ENCODE assay signal across 34 cellular contexts in the genomic region with DNA sequence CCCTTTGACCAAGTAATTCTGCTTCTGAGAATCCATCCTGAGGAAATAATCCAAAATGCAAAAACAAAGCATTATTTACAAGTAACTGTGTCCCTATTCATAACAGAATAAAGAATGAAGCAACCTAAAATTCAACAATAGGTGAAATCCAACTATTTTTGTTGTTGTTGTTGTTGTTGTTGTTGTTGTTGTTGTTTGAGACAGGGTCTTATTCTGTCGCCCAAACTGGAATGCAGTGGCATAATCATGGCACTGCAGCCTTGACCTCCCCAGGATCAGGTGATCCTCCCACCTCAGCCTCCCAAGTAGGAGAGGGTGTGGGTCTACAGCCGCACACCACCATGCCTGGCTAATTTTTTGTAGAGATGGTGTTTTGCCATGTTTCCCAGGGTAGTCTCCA.
DNase-seq lines count a peak whose midpoint lies in the region; ATAC-seq, FAIRE-seq and TF ChIP-seq lines count a peak whose summit lies in the region.
"Had no signal": no experiment of that assay in that cellular context is flagged by ENCODE, and none has a peak within 500 bp of the region (broad histone marks: within the 10 kb centered on the region; RNA-seq: fewer than 3 reads in every experiment).

No MANE protein-coding gene starts in this region.

- H2AK5ac ChIP-seq in mesendoderm (ENCODE audit: low read length): no peak overlapping the region

- H3K79me1 ChIP-seq in mesendoderm (ENCODE audit: low read length): no peaks in the 10 kb centered on the region

- no peaks in the 10 kb centered on the region for H3K4me1 ChIP-seq in HepG2 (ENCODE audit: insufficient read depth, low read length)
- H3K4me1 ChIP-seq in right lobe of liver: no peaks in the 10 kb centered on the region
- H3K4me1 ChIP-seq in BLaER1 treated with 17β-estradiol and CSF1 and Interleukin-3, amounts not matched to agents 10 nM and 100 nM: peaks cover 0 to 11% (median 6%) of the 10 kb centered on the region in 10 experiments; a peak in 6 of 20 replicates
- peaks cover 0 to 3% (median 0%) of the 10 kb centered on the region in 4 donors for H3K4me1 ChIP-seq in sigmoid colon
- no peaks in the 10 kb centered on the region for H3K4me1 ChIP-seq in mesendoderm (ENCODE audit: control insufficient read depth, low read depth, low read length)
- H3K4me1 ChIP-seq: A549, BE2C, BLaER1, Caco-2 had no signal

- FAIRE-seq in HepG2 (lab: Jason Lieb, UNC) (no peak), urothelium cell line (lab: Jason Lieb, UNC) (peak; percentile 42)
- FAIRE-seq: A204.1, A549, D721Med had no signal

- TF ChIP-seq CTCF in HepG2 (CRISPR knock-in tag; IDR thresholded peaks at IDR 0.05): no peak
- no peak for TF ChIP-seq CTCF in right lobe of liver (IDR thresholded peaks at IDR 0.05)
- TF ChIP-seq CTCF in sigmoid colon (IDR thresholded peaks at IDR 0.05): no peak

- H4K5ac ChIP-seq in mesendoderm (ENCODE audit: low read length): no peak overlapping the region

- no peak overlapping the region for H2BK15ac ChIP-seq in mesendoderm (replicated peaks; ENCODE audit: low read depth)

- peaks cover 0 to 4% of the 10 kb centered on the region in 2 experiments; a peak in 2 of 5 replicates for H3K27me3 ChIP-seq in HepG2 (ENCODE audit: control insufficient read depth in 1 of 2, insufficient read depth in 2 of 2, low read length in 2 of 2)
- no peaks in the 10 kb centered on the region for H3K27me3 ChIP-seq in right lobe of liver
- no peaks in the 10 kb centered on the region for H3K27me3 ChIP-seq in BLaER1 treated with 17β-estradiol and CSF1 and Interleukin-3, amounts not matched to agents 10 nM and 100 nM
- H3K27me3 ChIP-seq in sigmoid colon: no peaks in the 10 kb centered on the region
- no peaks in the 10 kb centered on the region for H3K27me3 ChIP-seq in mesendoderm (ENCODE audit: insufficient read depth, low read length, poor library complexity)
- H3K27me3 ChIP-seq: BE2C, BLaER1 had no signal

- no peaks in the 10 kb centered on the region for H4K20me1 ChIP-seq in HepG2 (ENCODE audit: insufficient read depth, low read length)
- no peaks in the 10 kb centered on the region for H4K20me1 ChIP-seq in BLaER1 treated with 17β-estradiol and CSF1 and Interleukin-3, amounts not matched to agents 10 nM and 100 nM
- H4K20me1 ChIP-seq: BLaER1 had no signal

- H3K9me3 ChIP-seq in HepG2 (ENCODE audit: low read length) (no peaks in the 10 kb centered on the region), right lobe of liver (no peaks in the 10 kb centered on the region), sigmoid colon (no peaks in the 10 kb centered on the region)
- no peaks in the 10 kb centered on the region for H3K9me3 ChIP-seq in BLaER1 treated with 17β-estradiol and CSF1 and Interleukin-3, amounts not matched to agents 10 nM and 100 nM (replicated peaks in 1 of 11)
- H3K9me3 ChIP-seq: A549, BE2C, BLaER1, Caco-2 had no signal

- TF ChIP-seq POLR2A in HepG2 (IDR thresholded peaks at IDR 0.05; ENCODE audit: insufficient read depth in 1 of 2, low read depth in 2 of 2, low read length in 2 of 2) (no peak), right lobe of liver (IDR thresholded peaks at IDR 0.05) (no peak), sigmoid colon (IDR thresholded peaks at IDR 0.05) (no peak)

- ATAC-seq in HepG2 (no peak), right lobe of liver (no peak), HG03469 (IDR thresholded peaks at IDR 0.05; ENCODE audit: unreplicated experiment) (no peak)
- ATAC-seq: A549; CD8-positive, alpha-beta T cell had no signal

- H3K18ac ChIP-seq in mesendoderm (ENCODE audit: low read length): no peak overlapping the region

- CTCF ChIA-PET in HepG2 (lab: Yijun Ruan, JAX; ENCODE audit: low intra/inter-chr PET ratio, low total read pairs): no interaction called here

- no peak overlapping the region for H4K8ac ChIP-seq in mesendoderm (ENCODE audit: low read depth, low read length)

- H3K56ac ChIP-seq in mesendoderm (ENCODE audit: low read length): no peak overlapping the region

- intact Hi-C loops in HepG2 (cut with micrococcal nuclease; ENCODE audit: unreplicated experiment) (no loop called here), right lobe of liver (cut with DNase I) (no loop called here), sigmoid colon (cut with DNase I) (no loop called here)

- H3K4me3 ChIP-seq in HepG2 (replicated peaks in 1 of 3; ENCODE audit: insufficient read depth in 1 of 3, low read depth in 2 of 3, low read length in 3 of 3) (no peak overlapping the region), right lobe of liver (no peak overlapping the region), sigmoid colon (no peak overlapping the region), mesendoderm (ENCODE audit: low read length) (no peak overlapping the region)
- H3K4me3 ChIP-seq in BLaER1 treated with 17β-estradiol and CSF1 and Interleukin-3, amounts not matched to agents 10 nM and 100 nM: no peak overlapping the region
- H3K4me3 ChIP-seq: A549, BLaER1 had no signal

- H3K27ac ChIP-seq in HepG2 (ENCODE audit: extremely low read length, insufficient read depth, low read length) (no peak overlapping the region), right lobe of liver (no peak overlapping the region), sigmoid colon (no peak overlapping the region), mesendoderm (ENCODE audit: low read depth, low read length) (no peak overlapping the region)
- H3K27ac ChIP-seq in BLaER1 treated with 17β-estradiol and CSF1 and Interleukin-3, amounts not matched to agents 10 nM and 100 nM: no peak overlapping the region
- H3K27ac ChIP-seq: 22Rv1, A549, BLaER1, C4-2B had no signal

- no peaks in the 10 kb centered on the region for H3K36me3 ChIP-seq in HepG2 (replicated peaks in 1 of 2; ENCODE audit: control insufficient read depth in 1 of 2, insufficient read depth in 2 of 2, low read length in 2 of 2)
- H3K36me3 ChIP-seq in right lobe of liver: no peaks in the 10 kb centered on the region
- H3K36me3 ChIP-seq in BLaER1 treated with 17β-estradiol and CSF1 and Interleukin-3, amounts not matched to agents 10 nM and 100 nM: no peaks in the 10 kb centered on the region
- H3K36me3 ChIP-seq in sigmoid colon: no peaks in the 10 kb centered on the region
- no peaks in the 10 kb centered on the region for H3K36me3 ChIP-seq in mesendoderm (ENCODE audit: control insufficient read depth, insufficient read depth, low read length)
- H3K36me3 ChIP-seq: BE2C, BLaER1 had no signal

- no peak for TF ChIP-seq EP300 in HepG2 (IDR thresholded peaks at IDR 0.05; ENCODE audit: low read depth in 2 of 2, low read length in 2 of 2)
- no peak for TF ChIP-seq EP300 in HepG2 (CRISPR knock-in tag; IDR thresholded peaks at IDR 0.05; ENCODE audit: borderline replicate concordance)
- TF ChIP-seq EP300 in sigmoid colon (IDR thresholded peaks at IDR 0.05): no peak

- WGBS in HepG2 (ENCODE audit: low lambda C conversion rate): 48% methylated on average over 2 of the region's 2 CpGs
- WGBS in right lobe of liver (ENCODE audit: insufficient coverage, low coverage, low lambda C conversion rate, missing lambda C conversion rate): 100% methylated on average over 1 of the region's 2 CpGs
- WGBS in sigmoid colon, 2 donors: 65 to 91% methylated on average over 2 of the region's 2 CpGs
- no CpG with 5 or more reads among the region's 2 CpGs for WGBS in mesendoderm (ENCODE audit: extremely low coverage, insufficient coverage, low lambda C conversion rate)

- no peak overlapping the region for H3K9ac ChIP-seq in HepG2 (ENCODE audit: insufficient read depth, low read depth, low read length)
- H3K9ac ChIP-seq in BLaER1 treated with 17β-estradiol and CSF1 and Interleukin-3, amounts not matched to agents 10 nM and 100 nM: no peak overlapping the region
- H3K9ac ChIP-seq in mesendoderm (ENCODE audit: low read length): no peak overlapping the region
- H3K9ac ChIP-seq: BLaER1 had no signal

- H3K4ac ChIP-seq in mesendoderm (ENCODE audit: low read depth, low read length): no peak overlapping the region

- H2AFZ ChIP-seq in HepG2 (ENCODE audit: low read length): no peak overlapping the region

- H3K23ac ChIP-seq in mesendoderm (ENCODE audit: low read length): no peak overlapping the region

- no peak overlapping the region for H2BK120ac ChIP-seq in mesendoderm (ENCODE audit: low read depth, low read length)

- H3K4me2 ChIP-seq in HepG2 (ENCODE audit: low read depth, low read length) (no peak overlapping the region), mesendoderm (ENCODE audit: low read length) (no peak overlapping the region)
- peak overlapping the region in 6 of 11 experiments; percentile 18 to 60 (median 30); a peak in 8 of 22 replicates for H3K4me2 ChIP-seq in BLaER1 treated with 17β-estradiol and CSF1 and Interleukin-3, amounts not matched to agents 10 nM and 100 nM
- H3K4me2 ChIP-seq: A549, BLaER1 had no signal

- no peak for TF ChIP-seq RAD21 in HepG2 (CRISPR knock-in tag; IDR thresholded peaks at IDR 0.05)

- DNase-seq in HepG2 (ENCODE audit: low spot score) (no peak), right lobe of liver (no peak), sigmoid colon (peak; percentile 5), urothelium cell line (ENCODE audit: low spot score) (no peak), KG1 (lab: John Stamatoyannopoulos, UW) (no peak), mesendoderm (no peak)
- DNase-seq: 8988T; ACHN; AML-193; BE2C; C1 segment of cervical spinal cord; Caco-2; Calu3; CD4-positive, alpha-beta memory T cell; CD4-positive, alpha-beta T cell; CD4-positive, CD25-positive, alpha-beta regulatory T cell; CD8-positive, alpha-beta memory T cell; CD8-positive, alpha-beta T cell; COR-L47; DMS 273 treated with DMSO at 0.1 percent for 48 hours; DMS153; DMS53; DMS79; DMS79 treated with DMSO at 0.1 percent for 48 hours; DND-41; EL had no signal

- H3K79me2 ChIP-seq in HepG2 (ENCODE audit: insufficient read depth, low read length) (no peaks in the 10 kb centered on the region), mesendoderm (ENCODE audit: control insufficient read depth, insufficient read depth, low read length) (no peaks in the 10 kb centered on the region)

- POLR2A ChIA-PET in HepG2 (lab: Yijun Ruan, JAX): no interaction called here

- H2BK5ac ChIP-seq in mesendoderm (ENCODE audit: low read length): no peak overlapping the region

- no TSS peak for BruUV-seq in HepG2 (replicated peaks; lab: Mats Ljungman, UMichigan)

- in situ Hi-C loops in HepG2 (cut with HindIII; ENCODE audit: extremely low pct_ligation_motif_present, low pct_unique_long_range_greater_than_20kb): loop anchor here (10.0 kb wide), 1 partner anchor 56 kb away; no protein-coding TSS in a partner anchor

TF ChIP-seq in HepG2, 621 proteins besides CTCF, POLR2A, EP300 and RAD21:
- TF ChIP-seq FOXP1 (IDR thresholded peaks at IDR 0.05) (peak; percentile 63; the same call in 1 of the 2 replicates), FOXP1 (CRISPR knock-in tag; IDR thresholded peaks at IDR 0.05) (no peak), ZNF430 (CRISPR knock-in tag; IDR thresholded peaks at IDR 0.05) (no peak), SSRP1 (CRISPR knock-in tag; IDR thresholded peaks at IDR 0.05) (no peak)

Comparison
In these comparisons a context has a peak if more than half of its experiments do, and no peak if none do; other contexts are left out.
1. H3K4me2 ChIP-seq: peak in BLaER1 treated with 17β-estradiol and CSF1 and Interleukin-3, amounts not matched to agents 10 nM and 100 nM (6 of 11); none in HepG2 (single experiment) and mesendoderm (single experiment).